Comparison of ENCODE assay signal across 8 cellular contexts in genomic region chr20:41138217-41138526, GRCh38. TPM values are rescaled to one million over a fixed set of nuclear protein-coding genes. Genes with fewer than 3 reads are reported as not detected.
DNase-seq lines count a peak whose midpoint lies in the region; ATAC-seq and TF ChIP-seq lines count a peak whose summit lies in the region.

No MANE protein-coding gene starts in this region.

- H4K20me1 ChIP-seq in GM23248 (ENCODE audit: insufficient read depth) (no peaks in the 10 kb centered on the region), SU-DHL-6 (ENCODE audit: low read depth, low read length) (no peaks in the 10 kb centered on the region; the same call in 1 of the 2 replicates)

- H3K9me3 ChIP-seq in GM23248 (ENCODE audit: low read depth) (no peaks in the 10 kb centered on the region), SU-DHL-6 (ENCODE audit: insufficient read depth, low read length) (no peaks in the 10 kb centered on the region), gastrocnemius medialis (no peaks in the 10 kb centered on the region)

- H3K9me2 ChIP-seq in GM23248 (ENCODE audit: insufficient read depth) (no peaks in the 10 kb centered on the region), SU-DHL-6 (replicated peaks; ENCODE audit: insufficient read depth, low read length) (no peaks in the 10 kb centered on the region)

- H3F3A ChIP-seq in GM23248 (ENCODE audit: insufficient read depth) (no peaks in the 10 kb centered on the region), SU-DHL-6 (ENCODE audit: insufficient read depth) (0 out of 2 replicates have a peak, but pooled peaks cover 5% of the 10 kb centered on the region)

- peaks cover 57% of the 10 kb centered on the region for H3K79me2 ChIP-seq in GM23248 (ENCODE audit: insufficient read depth)
- peaks cover 48% of the 10 kb centered on the region for H3K79me2 ChIP-seq in SU-DHL-6 (ENCODE audit: insufficient read depth, low read length)

- ATAC-seq in gastrocnemius medialis: no peak

- no peak for TF ChIP-seq POLR2A in gastrocnemius medialis (IDR thresholded peaks at IDR 0.05)

- no peaks in the 10 kb centered on the region for H3K36me3 ChIP-seq in GM23248 (ENCODE audit: low read depth)
- H3K36me3 ChIP-seq in SU-DHL-6 (ENCODE audit: low read length): no peaks in the 10 kb centered on the region
- no peaks in the 10 kb centered on the region for H3K36me3 ChIP-seq in gastrocnemius medialis

- intact Hi-C loops in gastrocnemius medialis (cut with DNase I; ENCODE audit: low total_unique reads): loop anchor here (5.0 kb wide), 2 partner anchors 34 to 111 kb away; partner anchors contain the start of gene TOP1

- WGBS in GM23248 (ENCODE audit: low coverage in 1 of 2, low lambda C conversion rate in 2 of 2, missing lambda C conversion rate in 2 of 2), 2 experiments: 0 to 2% methylated on average over 4 of the region's 4 CpGs

- DNase-seq in GM23248 (peak; percentile 65), fibroblast of the aortic adventitia (ENCODE audit: low read depth) (no peak), gastrocnemius medialis (no peak), pons (ENCODE audit: low spot score) (no peak), SKM-1 (lab: John Stamatoyannopoulos, UW; ENCODE audit: unreplicated experiment) (no peak), DMS53 treated with DMSO at 0.1 percent for 48 hours (lab: John Stamatoyannopoulos, UW; ENCODE audit: unreplicated experiment) (no peak), NCI-H1436 (lab: John Stamatoyannopoulos, UW) (no peak)

- TF ChIP-seq CTCF in SU-DHL-6 (IDR thresholded peaks at IDR 0.05; ENCODE audit: insufficient read depth, low read length, poor library complexity, severe bottlenecking) (no peak), fibroblast of the aortic adventitia (IDR thresholded peaks at IDR 0.05; ENCODE audit: insufficient read depth, low read length) (no peak), gastrocnemius medialis (IDR thresholded peaks at IDR 0.05 in 4 of 5, conservative IDR thresholded peaks at IDR 0.05 in 1 of 5) (no peak)

- in situ Hi-C loops in GM23248 (cut with MboI) (no loop called here), gastrocnemius medialis (cut with MboI; ENCODE audit: low sequenced_read_pairs in 4 of 4) (no loop called here)

- H3K27ac ChIP-seq in GM23248 (peak overlapping the region; percentile 58), SU-DHL-6 (ENCODE audit: low read depth, low read length) (peak overlapping the region; percentile 50), gastrocnemius medialis (peak overlapping the region; percentile 90 to 99 (median 94))

- H3K9ac ChIP-seq in GM23248 (peak overlapping the region; percentile 86), SU-DHL-6 (ENCODE audit: low read length) (peak overlapping the region; percentile 80)

- peak overlapping the region; percentile 80 for H3K4me3 ChIP-seq in GM23248
- H3K4me3 ChIP-seq in SU-DHL-6 (ENCODE audit: insufficient read depth, low read length, poor library complexity, severe bottlenecking): peak overlapping the region; percentile 72
- H3K4me3 ChIP-seq in fibroblast of the aortic adventitia (ENCODE audit: low read depth, low read length): peak overlapping the region; percentile 81
- H3K4me3 ChIP-seq in gastrocnemius medialis: peak overlapping the region; percentile 59 to 90 (median 77)

- H3K4me1 ChIP-seq in GM23248 (ENCODE audit: insufficient read depth) (peaks cover 14% of the 10 kb centered on the region; the same call in 1 of the 2 replicates), gastrocnemius medialis (peaks cover 44 to 57% of the 10 kb centered on the region in 2 donors)

- H3K27me3 ChIP-seq in GM23248 (replicated peaks; ENCODE audit: insufficient read depth): no peaks in the 10 kb centered on the region
- H3K27me3 ChIP-seq in SU-DHL-6 (ENCODE audit: low read length): no peaks in the 10 kb centered on the region
- no peaks in the 10 kb centered on the region for H3K27me3 ChIP-seq in gastrocnemius medialis

- peak overlapping the region; percentile 72 for H2AFZ ChIP-seq in GM23248
- H2AFZ ChIP-seq in SU-DHL-6 (ENCODE audit: low read depth, low read length, severe bottlenecking): peak overlapping the region; percentile 67

- peak overlapping the region; percentile 88 for H3K4me2 ChIP-seq in GM23248 (ENCODE audit: unreplicated experiment)
- H3K4me2 ChIP-seq in SU-DHL-6 (ENCODE audit: low read depth, low read length, poor library complexity, severe bottlenecking): peak overlapping the region; percentile 75

RNA-seq across cellular contexts. Expression of gene PLCG1, which starts 0.8 kb away (rescaled TPM):
- 29.8 and 32.6 TPM in 2 replicates for total RNA-seq in GM23248 (2014; rRNA removed; shearing (Covaris generic))
- 4.8 and 8.3 TPM in 2 replicates for polyA plus RNA-seq in GM23248 (2016; fragmentation: Nextera tagmentation; extraction: Ambion mirVana)
- total RNA-seq in fibroblast of the aortic adventitia (ENCODE audit: low replicate concordance) (38.0 and 56.4 TPM in 2 replicates), gastrocnemius medialis (10 to 100 TPM; 19.9 to 58.0 (median 35.0) TPM)
